In genomic region chr19:45402469-45403070, GRCh38 we compare ENCODE assay signal across 1 cellular context.
TF ChIP-seq lines count a peak whose summit lies in the region.

No MANE protein-coding gene starts in this region.

TF ChIP-seq in K562, 482 proteins besides CTCF, POLR2A, EP300 and RAD21 (continued from another document and continues in another):
- TF ChIP-seq, protein P1, sequence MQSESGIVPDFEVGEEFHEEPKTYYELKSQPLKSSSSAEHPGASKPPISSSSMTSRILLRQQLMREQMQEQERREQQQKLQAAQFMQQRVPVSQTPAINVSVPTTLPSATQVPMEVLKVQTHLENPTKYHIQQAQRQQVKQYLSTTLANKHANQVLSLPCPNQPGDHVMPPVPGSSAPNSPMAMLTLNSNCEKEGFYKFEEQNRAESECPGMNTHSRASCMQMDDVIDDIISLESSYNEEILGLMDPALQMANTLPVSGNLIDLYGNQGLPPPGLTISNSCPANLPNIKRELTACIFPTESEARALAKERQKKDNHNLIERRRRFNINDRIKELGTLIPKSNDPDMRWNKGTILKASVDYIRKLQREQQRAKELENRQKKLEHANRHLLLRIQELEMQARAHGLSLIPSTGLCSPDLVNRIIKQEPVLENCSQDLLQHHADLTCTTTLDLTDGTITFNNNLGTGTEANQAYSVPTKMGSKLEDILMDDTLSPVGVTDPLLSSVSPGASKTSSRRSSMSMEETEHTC (IDR thresholded peaks at IDR 0.05): no peak
- TF ChIP-seq, protein P2, sequence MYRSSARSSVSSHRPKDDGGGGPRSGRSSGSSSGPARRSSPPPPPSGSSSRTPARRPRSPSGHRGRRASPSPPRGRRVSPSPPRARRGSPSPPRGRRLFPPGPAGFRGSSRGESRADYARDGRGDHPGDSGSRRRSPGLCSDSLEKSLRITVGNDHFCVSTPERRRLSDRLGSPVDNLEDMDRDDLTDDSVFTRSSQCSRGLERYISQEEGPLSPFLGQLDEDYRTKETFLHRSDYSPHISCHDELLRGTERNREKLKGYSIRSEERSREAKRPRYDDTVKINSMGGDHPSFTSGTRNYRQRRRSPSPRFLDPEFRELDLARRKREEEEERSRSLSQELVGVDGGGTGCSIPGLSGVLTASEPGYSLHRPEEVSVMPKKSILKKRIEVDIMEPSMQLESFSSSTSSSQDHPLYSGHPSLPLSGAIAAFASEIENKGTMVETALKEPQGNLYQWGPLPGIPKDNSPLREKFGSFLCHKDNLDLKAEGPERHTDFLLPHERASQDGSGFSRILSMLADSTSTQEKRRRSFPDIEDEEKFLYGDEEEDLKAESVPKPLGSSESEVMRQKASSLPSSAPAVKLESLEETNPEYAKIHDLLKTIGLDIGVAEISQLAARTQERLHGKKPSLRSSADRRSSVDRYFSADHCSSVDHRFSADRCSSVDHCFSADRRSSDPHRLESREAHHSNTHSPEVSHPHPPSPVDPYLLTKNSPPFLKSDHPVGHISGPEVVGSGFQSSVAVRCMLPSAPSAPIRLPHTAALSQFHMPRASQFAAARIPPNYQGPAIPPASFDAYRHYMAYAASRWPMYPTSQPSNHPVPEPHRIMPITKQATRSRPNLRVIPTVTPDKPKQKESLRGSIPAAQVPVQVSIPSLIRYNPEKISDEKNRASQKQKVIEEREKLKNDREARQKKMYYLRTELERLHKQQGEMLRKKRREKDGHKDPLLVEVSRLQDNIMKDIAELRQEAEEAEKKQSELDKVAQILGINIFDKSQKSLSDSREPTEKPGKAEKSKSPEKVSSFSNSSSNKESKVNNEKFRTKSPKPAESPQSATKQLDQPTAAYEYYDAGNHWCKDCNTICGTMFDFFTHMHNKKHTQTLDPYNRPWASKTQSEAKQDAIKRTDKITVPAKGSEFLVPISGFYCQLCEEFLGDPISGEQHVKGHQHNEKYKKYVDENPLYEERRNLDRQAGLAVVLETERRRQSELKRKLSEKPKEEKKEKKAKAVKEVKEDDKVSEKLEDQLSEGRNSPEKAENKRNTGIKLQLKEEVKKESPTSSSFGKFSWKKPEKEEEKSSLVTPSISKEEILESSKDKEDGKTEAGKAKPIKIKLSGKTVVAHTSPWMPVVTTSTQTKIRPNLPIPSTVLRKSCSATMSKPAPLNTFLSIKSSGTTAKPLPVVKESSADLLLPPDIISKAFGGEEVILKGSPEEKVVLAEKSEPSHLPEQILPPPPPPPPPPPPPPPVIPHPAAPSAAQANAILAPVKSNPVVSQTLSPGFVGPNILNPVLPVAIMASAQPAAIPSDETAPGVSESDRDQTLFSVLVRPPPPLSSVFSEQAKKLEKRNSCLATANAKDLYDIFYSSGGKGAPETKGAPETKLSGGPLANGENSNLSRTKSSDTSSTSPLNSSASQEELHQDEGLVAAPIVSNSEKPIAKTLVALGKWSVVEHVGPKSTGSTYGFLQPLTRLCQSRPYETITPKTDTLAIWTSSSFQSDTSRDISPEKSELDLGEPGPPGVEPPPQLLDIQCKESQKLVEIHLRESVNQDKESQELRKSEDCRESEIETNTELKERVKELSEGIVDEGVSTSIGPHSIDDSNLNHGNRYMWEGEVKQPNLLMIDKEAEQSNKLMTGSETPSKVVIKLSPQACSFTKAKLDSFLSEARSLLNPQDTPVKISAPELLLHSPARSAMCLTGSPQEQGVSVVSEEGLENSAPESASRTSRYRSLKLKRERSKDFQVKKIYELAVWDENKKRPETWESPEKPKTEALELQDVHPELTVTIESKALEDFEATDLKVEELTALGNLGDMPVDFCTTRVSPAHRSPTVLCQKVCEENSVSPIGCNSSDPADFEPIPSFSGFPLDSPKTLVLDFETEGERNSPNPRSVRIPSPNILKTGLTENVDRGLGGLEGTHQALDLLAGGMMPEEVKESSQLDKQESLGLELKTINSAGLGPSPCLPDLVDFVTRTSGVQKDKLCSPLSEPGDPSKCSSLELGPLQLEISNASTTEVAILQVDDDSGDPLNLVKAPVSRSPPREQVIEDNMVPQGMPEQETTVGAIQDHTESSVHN (IDR thresholded peaks at IDR 0.05; ENCODE audit: borderline replicate concordance in 1 of 2, low read depth in 1 of 2): no peak
- TF ChIP-seq, protein P3, sequence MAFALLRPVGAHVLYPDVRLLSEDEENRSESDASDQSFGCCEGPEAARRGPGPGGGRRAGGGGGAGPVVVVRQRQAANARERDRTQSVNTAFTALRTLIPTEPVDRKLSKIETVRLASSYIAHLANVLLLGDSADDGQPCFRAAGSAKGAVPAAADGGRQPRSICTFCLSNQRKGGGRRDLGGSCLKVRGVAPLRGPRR (CRISPR knock-in tag; IDR thresholded peaks at IDR 0.05): no peak
- TF ChIP-seq ESRRB (CRISPR knock-in tag; IDR thresholded peaks at IDR 0.05; ENCODE audit: borderline replicate concordance): no peak
- TF ChIP-seq ZNF766 (CRISPR knock-in tag; conservative IDR thresholded peaks at IDR 0.05): no peak
- TF ChIP-seq HNRNPH1 (optimal IDR thresholded peaks at IDR 0.05; ENCODE audit: low read depth, low read length): no peak
- no peak for TF ChIP-seq MTF1 (CRISPR knock-in tag; IDR thresholded peaks at IDR 0.05; ENCODE audit: borderline replicate concordance)
- no peak for TF ChIP-seq SAFB (IDR thresholded peaks at IDR 0.05; ENCODE audit: borderline replicate concordance, low read depth, low read length)
- no peak for TF ChIP-seq NFXL1 (CRISPR knock-in tag; IDR thresholded peaks at IDR 0.05)
- no peak for TF ChIP-seq IRF1 (CRISPR knock-in tag; IDR thresholded peaks at IDR 0.05; ENCODE audit: borderline replicate concordance)
- TF ChIP-seq CBX1 (IDR thresholded peaks at IDR 0.05; ENCODE audit: low read depth): no peak
- peak; percentile 19; the same call in 1 of the 2 replicates for TF ChIP-seq BHLHE40 (IDR thresholded peaks at IDR 0.05; ENCODE audit: low read length)
- peak; percentile 48 for TF ChIP-seq ZFP36 (IDR thresholded peaks at IDR 0.05; ENCODE audit: low read depth, low read length, partially characterized antibody)
- TF ChIP-seq SUPT5H (IDR thresholded peaks at IDR 0.05): no peak
- peak; percentile 42 for TF ChIP-seq SMC3 (conservative IDR thresholded peaks at IDR 0.05; ENCODE audit: insufficient read depth, low read depth, low read length)
- TF ChIP-seq HMG20A (CRISPR knock-in tag; conservative IDR thresholded peaks at IDR 0.05): no peak
- TF ChIP-seq HMBOX1 (IDR thresholded peaks at IDR 0.05): no peak
- TF ChIP-seq HINFP (tag; conservative IDR thresholded peaks at IDR 0.05; ENCODE audit: low read depth): no peak
- no peak for TF ChIP-seq AFF1 (IDR thresholded peaks at IDR 0.05; ENCODE audit: low read depth in 1 of 2, partially characterized antibody in 2 of 2)
- no peak for TF ChIP-seq SRSF1 (IDR thresholded peaks at IDR 0.05; ENCODE audit: low read depth, low read length)
- TF ChIP-seq MYNN (IDR thresholded peaks at IDR 0.05): no peak
- TF ChIP-seq MYNN (CRISPR knock-in tag; IDR thresholded peaks at IDR 0.05): no peak
- TF ChIP-seq CC2D1A (IDR thresholded peaks at IDR 0.05): no peak
- TF ChIP-seq MED1 (CRISPR knock-in tag; IDR thresholded peaks at IDR 0.05; ENCODE audit: borderline replicate concordance): no peak
- TF ChIP-seq HLTF (IDR thresholded peaks at IDR 0.05): no peak
- TF ChIP-seq CREB5 (CRISPR knock-in tag; IDR thresholded peaks at IDR 0.05): no peak
- TF ChIP-seq, protein P4, sequence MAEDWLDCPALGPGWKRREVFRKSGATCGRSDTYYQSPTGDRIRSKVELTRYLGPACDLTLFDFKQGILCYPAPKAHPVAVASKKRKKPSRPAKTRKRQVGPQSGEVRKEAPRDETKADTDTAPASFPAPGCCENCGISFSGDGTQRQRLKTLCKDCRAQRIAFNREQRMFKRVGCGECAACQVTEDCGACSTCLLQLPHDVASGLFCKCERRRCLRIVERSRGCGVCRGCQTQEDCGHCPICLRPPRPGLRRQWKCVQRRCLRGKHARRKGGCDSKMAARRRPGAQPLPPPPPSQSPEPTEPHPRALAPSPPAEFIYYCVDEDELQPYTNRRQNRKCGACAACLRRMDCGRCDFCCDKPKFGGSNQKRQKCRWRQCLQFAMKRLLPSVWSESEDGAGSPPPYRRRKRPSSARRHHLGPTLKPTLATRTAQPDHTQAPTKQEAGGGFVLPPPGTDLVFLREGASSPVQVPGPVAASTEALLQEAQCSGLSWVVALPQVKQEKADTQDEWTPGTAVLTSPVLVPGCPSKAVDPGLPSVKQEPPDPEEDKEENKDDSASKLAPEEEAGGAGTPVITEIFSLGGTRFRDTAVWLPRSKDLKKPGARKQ (CRISPR knock-in tag; IDR thresholded peaks at IDR 0.05): no peak
- TF ChIP-seq NCOA6 (IDR thresholded peaks at IDR 0.05): no peak
- TF ChIP-seq LEF1 (IDR thresholded peaks at IDR 0.05): no peak
- no peak for TF ChIP-seq CBX8 (IDR thresholded peaks at IDR 0.05; ENCODE audit: borderline replicate concordance, extremely low read depth, low read depth, low read length, poor library complexity, severe bottlenecking)
- peak; percentile 48 for TF ChIP-seq POLR2G (IDR thresholded peaks at IDR 0.05; ENCODE audit: low read depth, low read length)
- TF ChIP-seq EZH2 (IDR thresholded peaks at IDR 0.05; ENCODE audit: borderline replicate concordance, low read depth, low read length): no peak
- TF ChIP-seq, protein P5, sequence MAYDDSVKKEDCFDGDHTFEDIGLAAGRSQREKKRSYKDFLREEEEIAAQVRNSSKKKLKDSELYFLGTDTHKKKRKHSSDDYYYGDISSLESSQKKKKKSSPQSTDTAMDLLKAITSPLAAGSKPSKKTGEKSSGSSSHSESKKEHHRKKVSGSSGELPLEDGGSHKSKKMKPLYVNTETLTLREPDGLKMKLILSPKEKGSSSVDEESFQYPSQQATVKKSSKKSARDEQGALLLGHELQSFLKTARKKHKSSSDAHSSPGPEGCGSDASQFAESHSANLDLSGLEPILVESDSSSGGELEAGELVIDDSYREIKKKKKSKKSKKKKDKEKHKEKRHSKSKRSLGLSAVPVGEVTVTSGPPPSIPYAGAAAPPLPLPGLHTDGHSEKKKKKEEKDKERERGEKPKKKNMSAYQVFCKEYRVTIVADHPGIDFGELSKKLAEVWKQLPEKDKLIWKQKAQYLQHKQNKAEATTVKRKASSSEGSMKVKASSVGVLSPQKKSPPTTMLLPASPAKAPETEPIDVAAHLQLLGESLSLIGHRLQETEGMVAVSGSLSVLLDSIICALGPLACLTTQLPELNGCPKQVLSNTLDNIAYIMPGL (CRISPR knock-in tag; IDR thresholded peaks at IDR 0.05): no peak; the same call in 1 of the 2 replicates
- TF ChIP-seq, protein P6, sequence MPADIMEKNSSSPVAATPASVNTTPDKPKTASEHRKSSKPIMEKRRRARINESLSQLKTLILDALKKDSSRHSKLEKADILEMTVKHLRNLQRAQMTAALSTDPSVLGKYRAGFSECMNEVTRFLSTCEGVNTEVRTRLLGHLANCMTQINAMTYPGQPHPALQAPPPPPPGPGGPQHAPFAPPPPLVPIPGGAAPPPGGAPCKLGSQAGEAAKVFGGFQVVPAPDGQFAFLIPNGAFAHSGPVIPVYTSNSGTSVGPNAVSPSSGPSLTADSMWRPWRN (IDR thresholded peaks at IDR 0.05; ENCODE audit: low read depth): no peak
